8 cellular contexts compared by ENCODE assay signal in the genomic region with DNA sequence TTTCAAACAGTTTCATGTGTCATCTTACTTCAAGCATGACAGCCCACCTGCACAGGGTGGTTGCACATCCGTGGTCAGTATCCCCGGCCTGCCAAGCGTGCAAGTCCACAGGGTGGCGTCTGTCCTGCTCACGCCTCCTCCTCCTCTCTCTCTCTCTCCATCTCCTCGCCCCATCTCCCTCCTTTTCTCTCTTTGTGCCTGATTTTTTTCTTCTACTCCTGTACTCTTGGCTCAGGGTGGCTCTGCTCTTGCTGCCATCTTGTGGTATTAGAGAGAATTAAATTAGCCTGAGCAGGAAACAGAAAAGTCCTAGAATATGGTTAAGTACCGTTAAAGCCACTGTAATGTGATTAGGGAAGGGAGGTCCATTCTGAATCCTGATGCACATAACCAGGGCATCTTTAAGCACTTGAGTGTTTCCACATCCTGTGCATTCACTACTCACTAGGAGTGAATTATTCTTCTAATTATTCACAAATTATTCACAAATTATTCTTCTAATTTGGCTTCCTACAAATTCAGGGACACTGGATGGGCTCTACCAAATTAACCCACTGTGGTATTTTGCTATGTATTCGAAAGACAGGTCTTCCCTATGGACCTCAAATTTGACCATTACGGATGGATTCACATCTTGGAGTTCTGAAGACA. TPM values are rescaled to one million over a fixed set of nuclear protein-coding genes. Genes with fewer than 3 reads are reported as not detected.
A peak's percentile ranks its signal among the peaks of the same experiment; 100 is the strongest.
DNase-seq lines count a peak whose midpoint lies in the region; ATAC-seq, FAIRE-seq and TF ChIP-seq lines count a peak whose summit lies in the region.

No MANE protein-coding gene starts in this region.

- H3K4me1 Mint-ChIP-seq in mesothelial cell of epicardium: no peaks in the 10 kb centered on the region
- peaks cover 5% of the 10 kb centered on the region for H3K4me1 Mint-ChIP-seq in activated T-helper 17 cell treated with anti-CD3 and anti-CD28 coated beads, Interleukin-2, amount 50 U/mL, for 72 hours

- TF ChIP-seq POLR2A in endothelial cell of umbilical vein (IDR thresholded peaks at IDR 0.05; ENCODE audit: low read depth, low read length): no peak

- no peak overlapping the region for H3K27ac ChIP-seq in endothelial cell of umbilical vein (ENCODE audit: insufficient read depth, low read depth, low read length)

- H3K4me2 ChIP-seq in endothelial cell of umbilical vein (ENCODE audit: insufficient read depth, low read length): no peak overlapping the region

- intact Hi-C loops in endothelial cell of umbilical vein (cut with micrococcal nuclease): loop anchor here (1.0 kb wide), 3 partner anchors 25 to 131 kb away; no protein-coding TSS in a partner anchor

- peak; percentile 58 to 65 for TF ChIP-seq CTCF in endothelial cell of umbilical vein (IDR thresholded peaks at IDR 0.05; ENCODE audit: extremely low read depth in 1 of 2, insufficient read depth in 1 of 2, low read depth in 1 of 2, low read length in 2 of 2)
- TF ChIP-seq CTCF in mesothelial cell of epicardium (IDR thresholded peaks at IDR 0.05; ENCODE audit: unreplicated experiment): peak; percentile 58

- ATAC-seq in HG02678 (IDR thresholded peaks at IDR 0.05; ENCODE audit: unreplicated experiment): no peak
- no peak for ATAC-seq in activated T-helper 17 cell treated with anti-CD3 and anti-CD28 coated beads, Interleukin-2, amount 50 U/mL, for 72 hours (replicated peaks)
- no peak for ATAC-seq in GM19351 (IDR thresholded peaks at IDR 0.05; ENCODE audit: unreplicated experiment)

- no peaks in the 10 kb centered on the region for H3K9me3 ChIP-seq in endothelial cell of umbilical vein (replicated peaks; ENCODE audit: control insufficient read depth, insufficient read depth, low read length)

- POLR2A ChIA-PET in endothelial cell of umbilical vein (lab: Charles Lee): no interaction called here

- no peaks in the 10 kb centered on the region for H3K4me1 ChIP-seq in endothelial cell of umbilical vein (ENCODE audit: control insufficient read depth, extremely low read depth, insufficient read depth, low read length)

- H3K4me3 ChIP-seq in endothelial cell of umbilical vein (replicated peaks in 1 of 3; ENCODE audit: insufficient read depth in 1 of 3, low read depth in 1 of 3, low read length in 3 of 3): no peak overlapping the region

- dilution Hi-C loops in endothelial cell of umbilical vein (cut with MboI; ENCODE audit: extremely low pct_ligation_motif_present, low sequenced_read_pairs): no loop called here

- CTCF ChIA-PET in endothelial cell of umbilical vein (lab: Charles Lee): interaction anchor here (1.0 to 3.1 kb wide), 12 partner anchors 11 to 395 kb away, joined by 3 to 170 read pairs (median 8); partner anchors contain the start of gene OAS1

- no peaks in the 10 kb centered on the region for H4K20me1 ChIP-seq in endothelial cell of umbilical vein (replicated peaks; ENCODE audit: control insufficient read depth, extremely low read depth, insufficient read depth, low read length)

- peaks cover 38% of the 10 kb centered on the region for H3K27me3 Mint-ChIP-seq in mesothelial cell of epicardium (ENCODE audit: low read depth)
- peaks cover 8% of the 10 kb centered on the region for H3K27me3 Mint-ChIP-seq in activated T-helper 17 cell treated with anti-CD3 and anti-CD28 coated beads, Interleukin-2, amount 50 U/mL, for 72 hours

- H2AFZ ChIP-seq in endothelial cell of umbilical vein (ENCODE audit: low read depth, low read length): no peak overlapping the region

- BruUV-seq in endothelial cell of umbilical vein (replicated peaks; lab: Mats Ljungman, UMichigan): no TSS peak

- no peaks in the 10 kb centered on the region for H3K36me3 Mint-ChIP-seq in mesothelial cell of epicardium
- no peaks in the 10 kb centered on the region for H3K36me3 Mint-ChIP-seq in activated T-helper 17 cell treated with anti-CD3 and anti-CD28 coated beads, Interleukin-2, amount 50 U/mL, for 72 hours (ENCODE audit: low read depth)

- H3K9me1 ChIP-seq in endothelial cell of umbilical vein (replicated peaks; ENCODE audit: control insufficient read depth, extremely low read depth, insufficient read depth, low read length): no peaks in the 10 kb centered on the region

- DNase-seq in DMS79 (lab: John Stamatoyannopoulos, UW) (peak; percentile 44), LHCN-M2 (ENCODE audit: low read depth) (peak; percentile 82), RCC 7860 (ENCODE audit: low spot score) (peak; percentile 39), endothelial cell of umbilical vein (ENCODE audit: low read depth, low spot score) (peak; percentile 77), mesothelial cell of epicardium (ENCODE audit: low spot score in 2 of 2, unreplicated experiment in 2 of 2) (no peak)

- no peaks in the 10 kb centered on the region for H3K36me3 ChIP-seq in endothelial cell of umbilical vein (ENCODE audit: control insufficient read depth in 2 of 2, extremely low read depth in 1 of 2, insufficient read depth in 2 of 2, low read length in 2 of 2)

- H3K4me3 Mint-ChIP-seq in mesothelial cell of epicardium: no peak overlapping the region
- no peak overlapping the region for H3K4me3 Mint-ChIP-seq in activated T-helper 17 cell treated with anti-CD3 and anti-CD28 coated beads, Interleukin-2, amount 50 U/mL, for 72 hours

- H3K9ac ChIP-seq in endothelial cell of umbilical vein (replicated peaks; ENCODE audit: extremely low read depth, insufficient read depth, low read length): no peak overlapping the region

- no peaks in the 10 kb centered on the region for H3K27me3 ChIP-seq in endothelial cell of umbilical vein (ENCODE audit: control insufficient read depth in 2 of 2, insufficient read depth in 2 of 2, low read length in 2 of 2)

- H3K27ac Mint-ChIP-seq in mesothelial cell of epicardium: no peak overlapping the region
- H3K27ac Mint-ChIP-seq in activated T-helper 17 cell treated with anti-CD3 and anti-CD28 coated beads, Interleukin-2, amount 50 U/mL, for 72 hours: no peak overlapping the region

- H3K79me2 ChIP-seq in endothelial cell of umbilical vein (ENCODE audit: control insufficient read depth, insufficient read depth, low read length): no peaks in the 10 kb centered on the region

- H3K9me3 Mint-ChIP-seq in mesothelial cell of epicardium: peaks cover 2% of the 10 kb centered on the region
- H3K9me3 Mint-ChIP-seq in activated T-helper 17 cell treated with anti-CD3 and anti-CD28 coated beads, Interleukin-2, amount 50 U/mL, for 72 hours: no peaks in the 10 kb centered on the region

- FAIRE-seq in RCC 7860 (lab: Jason Lieb, UNC) (no peak), endothelial cell of umbilical vein (lab: Jason Lieb, UNC) (peak; percentile 83)

TF ChIP-seq in endothelial cell of umbilical vein, 7 proteins besides CTCF, POLR2A, EP300 and RAD21:
- TF ChIP-seq EZH2 (IDR thresholded peaks at IDR 0.05; ENCODE audit: borderline replicate concordance, low read depth, low read length, severe bottlenecking): no peak
- no peak for TF ChIP-seq POLR2AphosphoS5 (IDR thresholded peaks at IDR 0.05; ENCODE audit: insufficient read depth, low read depth, low read length)
- TF ChIP-seq, protein P1, sequence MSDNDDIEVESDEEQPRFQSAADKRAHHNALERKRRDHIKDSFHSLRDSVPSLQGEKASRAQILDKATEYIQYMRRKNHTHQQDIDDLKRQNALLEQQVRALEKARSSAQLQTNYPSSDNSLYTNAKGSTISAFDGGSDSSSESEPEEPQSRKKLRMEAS (IDR thresholded peaks at IDR 0.05; ENCODE audit: insufficient read depth, insufficient read length): no peak
- no peak for TF ChIP-seq JUN (IDR thresholded peaks at IDR 0.05; ENCODE audit: borderline replicate concordance, insufficient read depth, insufficient read length, low read depth)
- TF ChIP-seq MYC (IDR thresholded peaks at IDR 0.05; ENCODE audit: low read depth, low read length): no peak
- no peak for TF ChIP-seq GATA2 (IDR thresholded peaks at IDR 0.05; ENCODE audit: insufficient read depth, insufficient read length, low read depth, low read length)
- no peak for TF ChIP-seq FOS (IDR thresholded peaks at IDR 0.05; ENCODE audit: borderline replicate concordance, insufficient read depth, low read length)

RNA-seq across cellular contexts. Expression of gene DTX1, which starts 25.5 kb away (rescaled TPM):
- total RNA-seq in LHCN-M2 (2014; rRNA removed) (0.11 TPM in 1 of 2 replicates, not detected in the other), endothelial cell of umbilical vein (0.14 and 0.22 TPM in 2 replicates), mesothelial cell of epicardium (1.2 to 1.6 TPM (median 1.4 TPM) in 3 replicates)
- polyA plus RNA-seq in LHCN-M2 (2012): not detected
- 0.06 and 0.11 TPM in 2 replicates for polyA plus RNA-seq in endothelial cell of umbilical vein
- polyA plus RNA-seq in endothelial cell of umbilical vein (2011; cell fraction: cytosol; rRNA removed): 0.04 and 0.08 TPM in 2 replicates
- polyA plus RNA-seq in endothelial cell of umbilical vein (2011; cell fraction: nucleus; rRNA removed): 0.04 and 0.10 TPM in 2 replicates
- 0.08 and 0.42 TPM in 2 replicates for polyA plus RNA-seq in endothelial cell of umbilical vein (2012)
- polyA minus RNA-seq in endothelial cell of umbilical vein: 0.19 TPM in 1 of 2 replicates, not detected in the other
- not detected for polyA minus RNA-seq in endothelial cell of umbilical vein (2011; cell fraction: cytosol; rRNA and poly(A)+ RNA removed)
- polyA minus RNA-seq in endothelial cell of umbilical vein (2011; cell fraction: nucleus; rRNA and poly(A)+ RNA removed): 0.48 TPM in 1 of 2 replicates, not detected in the other
- 10 to 100 TPM; 13.2 to 17.4 TPM for total RNA-seq in activated T-helper 17 cell treated with anti-CD3 and anti-CD28 coated beads, Interleukin-2, amount 50 U/mL, for 72 hours

RNA-seq across cellular contexts. Expression of gene OAS2, which starts 52.7 kb away (rescaled TPM):
- total RNA-seq in LHCN-M2 (2014; rRNA removed) (2.9 and 9.9 TPM in 2 replicates), endothelial cell of umbilical vein (2.4 and 3.1 TPM in 2 replicates), mesothelial cell of epicardium (0.22 to 0.43 TPM (median 0.36 TPM) in 3 replicates)
- 0.38 TPM for polyA plus RNA-seq in LHCN-M2 (2012)
- polyA plus RNA-seq in endothelial cell of umbilical vein: 1.3 and 1.7 TPM in 2 replicates
- polyA plus RNA-seq in endothelial cell of umbilical vein (2011; cell fraction: cytosol; rRNA removed): 1.5 and 1.6 TPM in 2 replicates
- polyA plus RNA-seq in endothelial cell of umbilical vein (2011; cell fraction: nucleus; rRNA removed): 1.0 and 1.4 TPM in 2 replicates
- 5.5 and 6.4 TPM in 2 replicates for polyA plus RNA-seq in endothelial cell of umbilical vein (2012)
- 4.2 and 5.3 TPM in 2 replicates for polyA minus RNA-seq in endothelial cell of umbilical vein
- not detected for polyA minus RNA-seq in endothelial cell of umbilical vein (2011; cell fraction: cytosol; rRNA and poly(A)+ RNA removed)
- 1.9 and 2.5 TPM in 2 replicates for polyA minus RNA-seq in endothelial cell of umbilical vein (2011; cell fraction: nucleus; rRNA and poly(A)+ RNA removed)
- 10 to 100 TPM; 44.6 to 64.8 TPM for total RNA-seq in activated T-helper 17 cell treated with anti-CD3 and anti-CD28 coated beads, Interleukin-2, amount 50 U/mL, for 72 hours

Comparison
In these comparisons a context has a peak if more than half of its experiments do, and no peak if none do; other contexts are left out.
1. DNase-seq: peak in DMS79 (single experiment), LHCN-M2 (single experiment), RCC 7860 (single experiment) and endothelial cell of umbilical vein (single experiment); none in mesothelial cell of epicardium (0 of 2).